In genomic region chr14:21024668-21025373, GRCh38 we compare ENCODE assay signal across 8 cellular contexts. TPM values are rescaled to one million over a fixed set of nuclear protein-coding genes. Genes with fewer than 3 reads are reported as not detected.
DNase-seq lines count a peak whose midpoint lies in the region; ATAC-seq and TF ChIP-seq lines count a peak whose summit lies in the region.

TSS of gene NDRG2 (minus strand) at chr14:21025061. CDS start at chr14:21023315, 1,746 bp downstream.

- peaks cover 0 to 32% (median 12%) of the 10 kb centered on the region in 4 donors for H3K4me1 Mint-ChIP-seq in CD4-positive, CD25-positive, alpha-beta regulatory T cell

- peak; percentile 37 to 63 for TF ChIP-seq POLR2A in adrenal gland (IDR thresholded peaks at IDR 0.05)

- 0 to 1% (median 0%) methylated on average over 29 to 68 of the region's 68 CpGs for WGBS in adrenal gland, 4 donors
- WGBS in right cardiac atrium, result under 1% methylated on average over 68 of the region's 68 CpGs

- peaks cover 20% of the 10 kb centered on the region for H3K4me1 ChIP-seq in CD4-positive, CD25-positive, alpha-beta regulatory T cell (ENCODE audit: control insufficient read depth, insufficient read depth, low read length, poor library complexity, severe bottlenecking)
- H3K4me1 ChIP-seq in adrenal gland (replicated peaks in 1 of 2), result peaks cover 36 to 50% of the 10 kb centered on the region in 2 donors
- H3K4me1 ChIP-seq in right cardiac atrium (ENCODE audit: control insufficient read depth, insufficient read depth, low read length), result peaks cover 12% of the 10 kb centered on the region
- peaks cover 8% of the 10 kb centered on the region for H3K4me1 ChIP-seq in rectal smooth muscle tissue (ENCODE audit: control insufficient read depth, insufficient read depth, low read length)
- H3K4me1 ChIP-seq in upper lobe of right lung, result peaks cover 15% of the 10 kb centered on the region

- no peak for TF ChIP-seq CTCF in adrenal gland (IDR thresholded peaks at IDR 0.05)
- TF ChIP-seq CTCF in upper lobe of right lung (IDR thresholded peaks at IDR 0.05), result no peak

- H3K27ac ChIP-seq in CD4-positive, CD25-positive, alpha-beta regulatory T cell (ENCODE audit: insufficient read depth, low read length, poor library complexity, severe bottlenecking), result peak within 1 kb of the TSS; percentile 14
- H3K27ac ChIP-seq in adrenal gland (peak within 1 kb of the TSS; percentile 43 to 93 (median 68)), right cardiac atrium (ENCODE audit: low read length) (peak within 1 kb of the TSS; percentile 98), rectal smooth muscle tissue (ENCODE audit: low read depth, low read length) (peak within 1 kb of the TSS; percentile 89), upper lobe of right lung (peak within 1 kb of the TSS; percentile 88)

- ATAC-seq in CD4-positive, CD25-positive, alpha-beta regulatory T cell (ENCODE audit: low read depth in 2 of 2), result peak; percentile 84 to 85
- ATAC-seq in right cardiac atrium (peak; percentile 88 to 91), upper lobe of right lung (peak; percentile 90), HG03571 (IDR thresholded peaks at IDR 0.05; ENCODE audit: unreplicated experiment) (no peak)

- peak within 1 kb of the TSS; percentile 74 for H3K4me3 ChIP-seq in CD4-positive, CD25-positive, alpha-beta regulatory T cell (ENCODE audit: low read depth, low read length)
- peak within 1 kb of the TSS; percentile 64 to 71 (median 65) for H3K4me3 ChIP-seq in adrenal gland
- peak within 1 kb of the TSS; percentile 90 for H3K4me3 ChIP-seq in right cardiac atrium (ENCODE audit: low read length)
- peak within 1 kb of the TSS; percentile 87 for H3K4me3 ChIP-seq in rectal smooth muscle tissue (ENCODE audit: low read length)
- H3K4me3 ChIP-seq in upper lobe of right lung, result peak within 1 kb of the TSS; percentile 86

- peak; percentile 64 to 74 (median 70) for DNase-seq in CD4-positive, CD25-positive, alpha-beta regulatory T cell
- DNase-seq in HT-29 (ENCODE audit: low spot score) (peak; percentile 35), T-helper 1 cell (peak; percentile 59 to 78 (median 73)), adrenal gland (peak; percentile 79 to 91 (median 86)), right cardiac atrium (peak; percentile 83 to 96 (median 95)), upper lobe of right lung (peak; percentile 91)

- H3K36me3 ChIP-seq in CD4-positive, CD25-positive, alpha-beta regulatory T cell (ENCODE audit: control insufficient read depth, insufficient read depth, low read length), result no peaks in the 10 kb centered on the region
- H3K36me3 ChIP-seq in adrenal gland (replicated peaks in 1 of 2) (peaks cover 0 to 22% of the 10 kb centered on the region in 2 donors), rectal smooth muscle tissue (ENCODE audit: control insufficient read depth, insufficient read depth, low read length) (peaks cover 8% of the 10 kb centered on the region), upper lobe of right lung (peaks cover 21% of the 10 kb centered on the region)

- no peaks in the 10 kb centered on the region for H3K9me3 Mint-ChIP-seq in CD4-positive, CD25-positive, alpha-beta regulatory T cell

- H3K27me3 Mint-ChIP-seq in CD4-positive, CD25-positive, alpha-beta regulatory T cell, result peaks cover 21% of the 10 kb centered on the region

- H3K27me3 ChIP-seq in CD4-positive, CD25-positive, alpha-beta regulatory T cell (ENCODE audit: control insufficient read depth, insufficient read depth, low read length), result peaks cover 3% of the 10 kb centered on the region
- H3K27me3 ChIP-seq in adrenal gland, result no peaks in the 10 kb centered on the region
- H3K27me3 ChIP-seq in right cardiac atrium (ENCODE audit: control insufficient read depth, insufficient read depth), result no peaks in the 10 kb centered on the region
- no peaks in the 10 kb centered on the region for H3K27me3 ChIP-seq in rectal smooth muscle tissue (ENCODE audit: control insufficient read depth, insufficient read depth, low read length)
- no peaks in the 10 kb centered on the region for H3K27me3 ChIP-seq in upper lobe of right lung

- H3K27ac Mint-ChIP-seq in CD4-positive, CD25-positive, alpha-beta regulatory T cell, result peak within 1 kb of the TSS in 2 of 3 donors; percentile 78 to 93

- intact Hi-C loops in adrenal gland (cut with DNase I), result loop anchor here in 1 of 2 donors (5.0 kb wide), 1 partner anchor 67 kb away; no protein-coding TSS in a partner anchor
- intact Hi-C loops in right cardiac atrium (cut with DNase I), result no loop called here
- intact Hi-C loops in upper lobe of right lung (cut with DNase I), result no loop called here

- H3K36me3 Mint-ChIP-seq in CD4-positive, CD25-positive, alpha-beta regulatory T cell, result peaks cover 18% of the 10 kb centered on the region

- peak within 1 kb of the TSS; percentile 86 to 94 (median 92) for H3K4me3 Mint-ChIP-seq in CD4-positive, CD25-positive, alpha-beta regulatory T cell

- H3K9me3 ChIP-seq in CD4-positive, CD25-positive, alpha-beta regulatory T cell (ENCODE audit: control insufficient read depth in 2 of 2, low read length in 2 of 2), result no peaks in the 10 kb centered on the region
- H3K9me3 ChIP-seq in adrenal gland (replicated peaks in 1 of 3), result no peaks in the 10 kb centered on the region
- H3K9me3 ChIP-seq in right cardiac atrium (ENCODE audit: control insufficient read depth, low read length), result no peaks in the 10 kb centered on the region
- H3K9me3 ChIP-seq in upper lobe of right lung, result no peaks in the 10 kb centered on the region

- peak within 1 kb of the TSS; percentile 77 for H3K9ac ChIP-seq in rectal smooth muscle tissue (ENCODE audit: low read length)

RNA-seq across cellular contexts. Expression of gene NDRG2, which starts in this region (rescaled TPM):
- total RNA-seq in CD4-positive, CD25-positive, alpha-beta regulatory T cell, result 15.7 TPM
- 10 to 100 TPM; 13.3 to 19.6 (median 18.0) TPM for polyA plus RNA-seq in CD4-positive, CD25-positive, alpha-beta regulatory T cell
- 16.0 and 18.1 TPM in 2 replicates for total RNA-seq in HT-29 (2014; rRNA removed; shearing (Covaris generic))
- total RNA-seq in adrenal gland, result 1,000 to 10,000 TPM in 1 of 8 donors, 100 to 1,000 TPM in 7; 401 to 1,323 (median 686) TPM
- 100 to 1,000 TPM; 399 to 639 (median 619) TPM for polyA plus RNA-seq in adrenal gland
- 100 to 1,000 TPM; 219 to 368 (median 330) TPM for total RNA-seq in right cardiac atrium
- polyA plus RNA-seq in right cardiac atrium, result 351 TPM
- total RNA-seq in upper lobe of right lung, result 127 TPM

Comparison
In these comparisons a context has a peak if more than half of its experiments do, and no peak if none do; other contexts are left out.
1. RNA of gene NDRG2 (polyA plus RNA-seq): 399 to 639 TPM in adrenal gland and 351 TPM in right cardiac atrium (single experiment); 13.3 to 19.6 TPM in CD4-positive, CD25-positive, alpha-beta regulatory T cell; every median in the first group is over 10 times any median in the second.
2. DNase-seq: peak in every context shown above with its lines; median percentile 95 in right cardiac atrium; 91 in upper lobe of right lung; 86 in adrenal gland; 73 in T-helper 1 cell; 70 in CD4-positive, CD25-positive, alpha-beta regulatory T cell; 35 in HT-29.
3. H3K27ac ChIP-seq: peak in every context shown above with its lines; median percentile 98 in right cardiac atrium; 89 in rectal smooth muscle tissue; 88 in upper lobe of right lung; 68 in adrenal gland; 14 in CD4-positive, CD25-positive, alpha-beta regulatory T cell.
4. Peak in every context shown above with its lines, with median percentiles within 50 percentile points of each other: H3K4me3 ChIP-seq.